Comparison of ENCODE assay signal across 24 cellular contexts in genomic region chr18:59629894-59630293, GRCh38.
DNase-seq lines count a peak whose midpoint lies in the region; ATAC-seq, FAIRE-seq and TF ChIP-seq lines count a peak whose summit lies in the region.
"Had no signal": no experiment of that assay in that cellular context is flagged by ENCODE, and none has a peak within 500 bp of the region (broad histone marks: within the 10 kb centered on the region; RNA-seq: fewer than 3 reads in every experiment).

No MANE protein-coding gene starts in this region.

- WGBS in adrenal gland, 4 donors: 69 to 80% (median 77%) methylated on average over 6 of the region's 6 CpGs
- 64 to 71% methylated on average over 6 of the region's 6 CpGs for WGBS in sigmoid colon, 2 donors

- H3K4me3 ChIP-seq in BE2C (ENCODE audit: low read depth, low read length) (no peak overlapping the region), adrenal gland (no peak overlapping the region), sigmoid colon (no peak overlapping the region), colonic mucosa (no peak overlapping the region)
- H3K4me3 ChIP-seq: GM23338, K562, lower lobe of right lung, psoas muscle, smooth muscle cell, vagina had no signal

- DNase-seq in BE2C (peak; percentile 62), adrenal gland (peak in 6 of 7 donors; percentile 9 to 69 (median 46)), left ventricle myocardium superior (no peak), sigmoid colon (peak; percentile 84), colonic mucosa (no peak), GM12891 (ENCODE audit: insufficient read length, low spot score) (no peak), cerebellar cortex (ENCODE audit: low spot score) (no peak), NCI-H1105 treated with DMSO at 0.1 percent for 48 hours (lab: John Stamatoyannopoulos, UW) (no peak)
- DNase-seq: activated CD4-positive, CD25-positive, alpha-beta regulatory T cell treated with anti-CD3 and anti-CD28 coated beads, Interleukin-2, amount 50 U/mL, for 72 hours; activated CD8-positive, alpha-beta T cell treated with anti-CD3 and anti-CD28 coated beads for 36 hours; activated naive CD8-positive, alpha-beta T cell treated with anti-CD3 and anti-CD28 coated beads for 36 hours; CD4-positive, alpha-beta T cell; hypothalamus; lower lobe of right lung; NCI-H1417; NCI-H2107; NCI-H510A treated with DMSO at 0.1 percent for 48 hours; stimulated activated CD4-positive, alpha-beta T cell treated with anti-CD3 and anti-CD28 coated beads, Interleukin-2, amount 100 ng/mL, for 24 hours had no signal

- H3K4me1 ChIP-seq in BE2C: no peaks in the 10 kb centered on the region
- no peaks in the 10 kb centered on the region for H3K4me1 ChIP-seq in adrenal gland (replicated peaks in 1 of 2)
- H3K4me1 ChIP-seq in sigmoid colon: peaks cover 0 to 79% (median 58%) of the 10 kb centered on the region in 4 donors
- no peaks in the 10 kb centered on the region for H3K4me1 ChIP-seq in colonic mucosa
- H3K4me1 ChIP-seq: psoas muscle, vagina had no signal

- TF ChIP-seq EP300 in sigmoid colon (IDR thresholded peaks at IDR 0.05): no peak

- H3K27ac ChIP-seq in adrenal gland: no peak overlapping the region
- peak overlapping the region in 3 of 4 donors; percentile 68 to 81 (median 79) for H3K27ac ChIP-seq in sigmoid colon
- no peak overlapping the region for H3K27ac ChIP-seq in colonic mucosa
- H3K27ac ChIP-seq: lower lobe of right lung, psoas muscle, vagina had no signal

- intact Hi-C loops in adrenal gland (cut with DNase I): loop anchor here in 1 of 2 donors (10.0 kb wide), 3 partner anchors 65 to 195 kb away; partner anchors contain the start of gene CCBE1
- intact Hi-C loops in left ventricle myocardium superior (cut with micrococcal nuclease): loop anchor here (10.0 kb wide), 1 partner anchor 195 kb away; no protein-coding TSS in a partner anchor
- intact Hi-C loops in sigmoid colon (cut with DNase I): loop anchor here (1.0 to 5.0 kb wide), 3 partner anchors 67 to 193 kb away; partner anchors contain the start of gene CCBE1
- intact Hi-C loops in colonic mucosa (cut with DNase I): loop anchor here (5.0 kb wide), 1 partner anchor 192 kb away; no protein-coding TSS in a partner anchor

- FAIRE-seq in GM12891 (lab: Jason Lieb, UNC): no peak
- FAIRE-seq: K562, RCC 7860 had no signal

- no peak for TF ChIP-seq CTCF in BE2C (IDR thresholded peaks at IDR 0.05; ENCODE audit: low read depth, low read length)
- TF ChIP-seq CTCF in adrenal gland (IDR thresholded peaks at IDR 0.05): no peak
- no peak for TF ChIP-seq CTCF in sigmoid colon (IDR thresholded peaks at IDR 0.05)
- no peak for TF ChIP-seq CTCF in colonic mucosa (IDR thresholded peaks at IDR 0.05)

- no peak overlapping the region for H3K9ac ChIP-seq in colonic mucosa (ENCODE audit: low read depth in 2 of 2, low read length in 2 of 2)

- no peaks in the 10 kb centered on the region for H3K27me3 ChIP-seq in BE2C
- no peaks in the 10 kb centered on the region for H3K27me3 ChIP-seq in adrenal gland
- H3K27me3 ChIP-seq in sigmoid colon: no peaks in the 10 kb centered on the region
- no peaks in the 10 kb centered on the region for H3K27me3 ChIP-seq in colonic mucosa
- H3K27me3 ChIP-seq: vagina had no signal

- TF ChIP-seq POLR2A in adrenal gland (IDR thresholded peaks at IDR 0.05) (no peak), sigmoid colon (IDR thresholded peaks at IDR 0.05) (no peak), GM12891 (IDR thresholded peaks at IDR 0.05; ENCODE audit: low read depth, low read length) (no peak)

- ATAC-seq in left ventricle myocardium superior: peak; percentile 57
- ATAC-seq: activated CD8-positive, alpha-beta T cell treated with anti-CD3 and anti-CD28 coated beads for 36 hours; GM23338; K562; lower lobe of right lung had no signal

- H3K9me3 ChIP-seq in BE2C (no peaks in the 10 kb centered on the region), adrenal gland (replicated peaks in 1 of 3) (no peaks in the 10 kb centered on the region), sigmoid colon (no peaks in the 10 kb centered on the region), colonic mucosa (no peaks in the 10 kb centered on the region)
- H3K9me3 ChIP-seq: psoas muscle, vagina had no signal

- H3K36me3 ChIP-seq in BE2C (no peaks in the 10 kb centered on the region), adrenal gland (replicated peaks in 1 of 2) (no peaks in the 10 kb centered on the region), sigmoid colon (no peaks in the 10 kb centered on the region), colonic mucosa (no peaks in the 10 kb centered on the region)
- H3K36me3 ChIP-seq: lower lobe of right lung, vagina had no signal

TF ChIP-seq in GM12891, 5 proteins besides CTCF, POLR2A, EP300 and RAD21:
- TF ChIP-seq PAX5 (IDR thresholded peaks at IDR 0.05; ENCODE audit: insufficient read depth, low read length, severe bottlenecking) (no peak), POU2F2 (IDR thresholded peaks at IDR 0.05; ENCODE audit: low read depth, low read length) (no peak), POLR2AphosphoS5 (IDR thresholded peaks at IDR 0.05; ENCODE audit: low read depth, low read length) (no peak), SPI1 (IDR thresholded peaks at IDR 0.05; ENCODE audit: low read depth, low read length) (no peak), TAF1 (IDR thresholded peaks at IDR 0.05; ENCODE audit: low read depth, low read length) (no peak)

Comparison
In these comparisons a context has a peak if more than half of its experiments do, and no peak if none do; other contexts are left out.
1. DNase-seq: peak in BE2C (single experiment), adrenal gland (6 of 7) and sigmoid colon (single experiment); none in left ventricle myocardium superior (single experiment), colonic mucosa (single experiment), GM12891 (single experiment), cerebellar cortex (single experiment) and NCI-H1105 treated with DMSO at 0.1 percent for 48 hours (single experiment).
2. H3K27ac ChIP-seq: peak in sigmoid colon (3 of 4); none in adrenal gland (0 of 5) and colonic mucosa (single experiment).